7 cellular contexts compared by ENCODE assay signal in genomic region chr5:3031733-3032378, GRCh38.
"Had no signal": no experiment of that assay in that cellular context is flagged by ENCODE, and none has a peak within 500 bp of the region (broad histone marks: within the 10 kb centered on the region; RNA-seq: fewer than 3 reads in every experiment).

No MANE protein-coding gene starts in this region.

- H3K4me3 ChIP-seq: GM23338, HAP-1, K562 had no signal

- H3K4me2 ChIP-seq: GM23338 had no signal

- ATAC-seq: GM23338, HCT116, K562 had no signal

- H3K4me3 Mint-ChIP-seq: GM23338 had no signal

- H3K9me3 Mint-ChIP-seq: GM23338 had no signal

- H3K36me3 ChIP-seq: HAP-1 had no signal

- H2AFZ ChIP-seq: GM23338 had no signal

- DNase-seq: H7, IMR-90, KG1 had no signal

- FAIRE-seq: K562 had no signal

- H3K4me1 ChIP-seq: HAP-1 had no signal

- H3K27ac Mint-ChIP-seq: GM23338 had no signal

- H3K9me3 ChIP-seq: HAP-1 had no signal
